ENCODE assay signal across 8 cellular contexts in the genomic region with DNA sequence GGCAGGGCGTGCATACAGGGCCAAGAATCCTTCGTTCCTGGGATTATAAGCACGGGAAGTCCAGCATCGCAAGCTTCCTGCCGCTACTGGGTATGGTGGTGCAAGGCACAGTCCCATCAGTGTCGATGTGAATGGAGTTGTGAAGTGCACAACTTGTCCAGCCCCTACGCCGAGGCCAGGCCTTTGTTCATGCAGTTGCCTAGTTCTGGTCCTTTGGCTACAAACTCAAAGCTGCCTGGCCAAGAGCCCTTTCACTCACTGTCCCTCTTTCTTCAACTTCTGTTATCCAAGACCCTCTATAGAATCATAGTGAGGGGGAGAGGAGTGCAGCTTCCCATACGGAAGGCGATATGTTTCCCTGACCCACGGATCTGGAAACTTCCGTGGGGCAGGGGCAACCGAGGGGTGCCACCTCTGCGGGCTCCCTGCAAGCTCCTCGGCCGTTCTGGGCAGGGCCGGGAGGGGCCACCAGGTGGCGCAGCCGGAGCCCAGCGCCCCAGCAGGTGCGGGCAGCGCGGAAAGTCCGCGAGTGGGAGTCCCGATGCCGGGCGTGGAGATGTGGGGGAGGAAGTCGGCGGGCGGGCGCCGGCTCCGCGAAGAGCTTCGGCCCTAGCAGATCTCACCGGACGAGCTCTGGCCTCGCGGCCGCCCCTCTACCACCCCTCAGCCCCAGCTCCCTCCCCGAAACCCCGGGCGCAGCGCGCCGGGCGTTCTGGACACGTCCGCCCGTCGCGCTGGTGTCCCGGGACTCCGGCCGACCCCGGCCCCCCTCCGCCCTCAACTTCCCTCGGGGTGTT. TPM values are rescaled to one million over a fixed set of nuclear protein-coding genes. Genes with fewer than 3 reads are reported as not detected.
DNase-seq lines count a peak whose midpoint lies in the region; ATAC-seq, FAIRE-seq and TF ChIP-seq lines count a peak whose summit lies in the region.

No MANE protein-coding gene starts in this region.

- peak; percentile 81 for TF ChIP-seq CTCF in BE2C (IDR thresholded peaks at IDR 0.05; ENCODE audit: low read depth, low read length)
- peak; percentile 68 for TF ChIP-seq CTCF in osteoblast (IDR thresholded peaks at IDR 0.05; ENCODE audit: extremely low read depth, low read depth, low read length)
- peak; percentile 41 to 87 (median 60) for TF ChIP-seq CTCF in thyroid gland (IDR thresholded peaks at IDR 0.05)

- H3K4me3 ChIP-seq in BE2C (ENCODE audit: low read depth, low read length) (peak overlapping the region; percentile 57), osteoblast (ENCODE audit: insufficient read depth, low read length) (peak overlapping the region; percentile 67), thyroid gland (replicated peaks in 1 of 3) (peak overlapping the region in 2 of 3 donors; percentile 19 to 26)

- intact Hi-C loops in thyroid gland (cut with DNase I), result no loop called here

- DNase-seq in BE2C (peak; percentile 65), RCC 7860 (ENCODE audit: low spot score) (peak; percentile 9), activated gamma-delta T cell (lab: John Stamatoyannopoulos, UW) (peak; percentile 75), glomerular visceral epithelial cell (ENCODE audit: extremely low spot score) (peak; percentile 73), osteoblast (ENCODE audit: insufficient read length, low spot score, missing footprints) (peak; percentile 96), thyroid gland (peak; percentile 55 to 69)

- peaks cover 2% of the 10 kb centered on the region for H4K20me1 ChIP-seq in osteoblast (ENCODE audit: insufficient read depth, low read length)

- peak overlapping the region; percentile 77 for H3K4me2 ChIP-seq in osteoblast (ENCODE audit: insufficient read depth, low read length)

- no peaks in the 10 kb centered on the region for H3K79me2 ChIP-seq in osteoblast (ENCODE audit: insufficient read depth, low read length)

- H3K27me3 ChIP-seq in BE2C (peaks cover 34% of the 10 kb centered on the region), osteoblast (ENCODE audit: insufficient read depth, low read length) (peaks cover 59% of the 10 kb centered on the region), thyroid gland (no peaks in the 10 kb centered on the region)

- H2AFZ ChIP-seq in osteoblast (ENCODE audit: low read length), result peak overlapping the region; percentile 31

- H3K9me3 ChIP-seq in BE2C (no peaks in the 10 kb centered on the region), osteoblast (ENCODE audit: low read depth, low read length) (no peaks in the 10 kb centered on the region), thyroid gland (no peaks in the 10 kb centered on the region)

- ATAC-seq in GM19043 (IDR thresholded peaks at IDR 0.05; ENCODE audit: low read depth, unreplicated experiment) (peak; percentile 54), HG03354 (IDR thresholded peaks at IDR 0.05; ENCODE audit: poor library complexity, severe bottlenecking, unreplicated experiment) (peak; percentile 75)

- WGBS in thyroid gland, 2 donors, result 34 to 71% methylated on average over 8 to 16 of the region's 59 CpGs

- no peaks in the 10 kb centered on the region for H3K4me1 ChIP-seq in BE2C
- H3K4me1 ChIP-seq in osteoblast (ENCODE audit: insufficient read depth, low read length), result peaks cover 14% of the 10 kb centered on the region
- H3K4me1 ChIP-seq in thyroid gland, result peaks cover 7 to 14% of the 10 kb centered on the region in 2 donors

- H3K36me3 ChIP-seq in BE2C, result no peaks in the 10 kb centered on the region
- no peaks in the 10 kb centered on the region for H3K36me3 ChIP-seq in osteoblast (ENCODE audit: insufficient read depth, low read length)
- H3K36me3 ChIP-seq in thyroid gland, result no peaks in the 10 kb centered on the region

- no peak for FAIRE-seq in RCC 7860 (lab: Jason Lieb, UNC)

- H3K27ac ChIP-seq in osteoblast (ENCODE audit: low read depth, low read length) (no peak overlapping the region), thyroid gland (no peak overlapping the region)

- TF ChIP-seq POLR2A in thyroid gland (IDR thresholded peaks at IDR 0.05), result no peak

RNA-seq across cellular contexts. Expression of a gene that starts 0.7 kb away (rescaled TPM):
- polyA plus RNA-seq in BE2C (2012; ENCODE audit: insufficient read depth, insufficient read length, low read depth), result 1.6 TPM
- total RNA-seq in osteoblast (0.36 and 0.59 TPM in 2 replicates), thyroid gland (1 to 10 TPM in 2 of 4 donors, under 1 TPM in 2; 0.24 to 1.9 (median 0.89) TPM)

Comparison
In these comparisons a context has a peak if more than half of its experiments do, and no peak if none do; other contexts are left out.
1. DNase-seq: peak in every context shown above with its lines; median percentile 96 in osteoblast; 75 in activated gamma-delta T cell; 73 in glomerular visceral epithelial cell; 65 in BE2C; 62 in thyroid gland; 9 in RCC 7860.